Comparison of ENCODE assay signal across 24 cellular contexts in genomic region chr1:196278816-196279215, GRCh38.
DNase-seq lines count a peak whose midpoint lies in the region; ATAC-seq, FAIRE-seq and TF ChIP-seq lines count a peak whose summit lies in the region.
"Had no signal": no experiment of that assay in that cellular context is flagged by ENCODE, and none has a peak within 500 bp of the region (broad histone marks: within the 10 kb centered on the region; RNA-seq: fewer than 3 reads in every experiment).

No MANE protein-coding gene starts in this region.

- H3K4me1 Mint-ChIP-seq in naive thymus-derived CD8-positive, alpha-beta T cell, result no peaks in the 10 kb centered on the region
- H3K4me1 Mint-ChIP-seq: CD14-positive monocyte; CD8-positive, alpha-beta memory T cell had no signal

- no peak overlapping the region for H3K4me2 ChIP-seq in HCT116 (ENCODE audit: low read length)
- H3K4me2 ChIP-seq in SU-DHL-6 (ENCODE audit: low read depth, low read length, poor library complexity, severe bottlenecking), result no peak overlapping the region
- H3K4me2 ChIP-seq: BLaER1 treated with 17β-estradiol and CSF1 and Interleukin-3, amounts not matched to agents 10 nM and 100 nM had no signal

- H3K36me3 ChIP-seq in HCT116 (ENCODE audit: control insufficient read depth in 1 of 2, insufficient read depth in 2 of 2, low read length in 2 of 2) (no peaks in the 10 kb centered on the region), SU-DHL-6 (ENCODE audit: low read length) (no peaks in the 10 kb centered on the region)
- H3K36me3 ChIP-seq: BE2C; BLaER1 treated with 17β-estradiol and CSF1 and Interleukin-3, amounts not matched to agents 10 nM and 100 nM had no signal

- H3K9me3 Mint-ChIP-seq in naive thymus-derived CD8-positive, alpha-beta T cell, result peaks cover 0 to 10% (median 0%) of the 10 kb centered on the region in 9 donors
- H3K9me3 Mint-ChIP-seq: CD4-positive, alpha-beta T cell; HFFc6 had no signal

- FAIRE-seq in HTR-8/SVneo (lab: Jason Lieb, UNC), result no peak
- FAIRE-seq: A549, GM12891, GM18507 had no signal

- no peaks in the 10 kb centered on the region for H3K27me3 ChIP-seq in HCT116 (ENCODE audit: insufficient read depth, low read length)
- H3K27me3 ChIP-seq in SU-DHL-6 (ENCODE audit: low read length), result no peaks in the 10 kb centered on the region
- H3K27me3 ChIP-seq: BE2C; BLaER1 treated with 17β-estradiol and CSF1 and Interleukin-3, amounts not matched to agents 10 nM and 100 nM had no signal

- DNase-seq in HCT116 (ENCODE audit: low read depth, low spot score) (no peak), NCI-H526 (lab: John Stamatoyannopoulos, UW) (no peak), HTR-8/SVneo (ENCODE audit: insufficient read length, low spot score) (no peak)
- DNase-seq in naive thymus-derived CD8-positive, alpha-beta T cell, result no peak
- DNase-seq: 8988T; ACHN; AML-193; BE2C; CD4-positive, alpha-beta T cell; CD8-positive, alpha-beta memory T cell; DMS 273 treated with DMSO at 0.1 percent for 48 hours; DMS79; EL; GDM1; GOT3; H7; HFFc6 had no signal

- RAD21 ChIA-PET in HCT116 (lab: Charles Lee; ENCODE audit: low non-redundant PET in 1 of 2, low total read pairs in 2 of 2, uncharacterized antibody in 2 of 2, unreplicated experiment in 2 of 2), result no interaction called here

- H3K4me3 Mint-ChIP-seq in naive thymus-derived CD8-positive, alpha-beta T cell, result no peak overlapping the region
- H3K4me3 Mint-ChIP-seq: CD14-positive monocyte; CD4-positive, alpha-beta T cell; CD8-positive, alpha-beta memory T cell; HFFc6 had no signal

- no peak for TF ChIP-seq RAD21 in HCT116 (IDR thresholded peaks at IDR 0.05; ENCODE audit: low read depth)

- H3K79me2 ChIP-seq in HCT116 (ENCODE audit: insufficient read depth, low read length) (no peaks in the 10 kb centered on the region), SU-DHL-6 (ENCODE audit: insufficient read depth, low read length) (no peaks in the 10 kb centered on the region)

- H3K27ac ChIP-seq in 22Rv1 (peak overlapping the region; percentile 22), HCT116 (ENCODE audit: low read depth, low read length) (no peak overlapping the region), SU-DHL-6 (ENCODE audit: low read depth, low read length) (no peak overlapping the region)
- H3K27ac ChIP-seq: A549; BLaER1 treated with 17β-estradiol and CSF1 and Interleukin-3, amounts not matched to agents 10 nM and 100 nM had no signal

- POLR2A ChIA-PET in HCT116 (lab: Charles Lee), result no interaction called here
- POLR2A ChIA-PET in naive thymus-derived CD8-positive, alpha-beta T cell (lab: Charles Lee), result no interaction called here

- no peaks in the 10 kb centered on the region for H3K27me3 Mint-ChIP-seq in naive thymus-derived CD8-positive, alpha-beta T cell
- H3K27me3 Mint-ChIP-seq: CD4-positive, alpha-beta T cell; CD8-positive, alpha-beta memory T cell had no signal

- H3K4me3 ChIP-seq in HCT116 (replicated peaks in 1 of 2; ENCODE audit: low read depth in 1 of 2, low read length in 2 of 2) (no peak overlapping the region), SU-DHL-6 (ENCODE audit: insufficient read depth, low read length, poor library complexity, severe bottlenecking) (no peak overlapping the region)
- H3K4me3 ChIP-seq: A549; BLaER1 treated with 17β-estradiol and CSF1 and Interleukin-3, amounts not matched to agents 10 nM and 100 nM had no signal

- no peaks in the 10 kb centered on the region for H3K4me1 ChIP-seq in HCT116 (ENCODE audit: control insufficient read depth in 1 of 2, insufficient read depth in 2 of 2, low read length in 2 of 2)
- H3K4me1 ChIP-seq: BE2C had no signal

- H3K9ac ChIP-seq in HCT116 (ENCODE audit: low read length) (no peak overlapping the region), SU-DHL-6 (ENCODE audit: low read length) (no peak overlapping the region)
- H3K9ac ChIP-seq: BLaER1 treated with 17β-estradiol and CSF1 and Interleukin-3, amounts not matched to agents 10 nM and 100 nM had no signal

- TF ChIP-seq POLR2A in HCT116 (IDR thresholded peaks at IDR 0.05; ENCODE audit: borderline replicate concordance, extremely low read depth, insufficient read depth, insufficient read length), result no peak

- intact Hi-C loops in HCT116 (cut with micrococcal nuclease), result no loop called here

- TF ChIP-seq CTCF in 22Rv1 (IDR thresholded peaks at IDR 0.05) (no peak), HCT116 (IDR thresholded peaks at IDR 0.05 in 2 of 3, conservative IDR thresholded peaks at IDR 0.05 in 1 of 3; ENCODE audit: borderline replicate concordance in 1 of 3, insufficient read depth in 1 of 3, low read depth in 2 of 3, low read length in 2 of 3) (no peak), SU-DHL-6 (IDR thresholded peaks at IDR 0.05; ENCODE audit: insufficient read depth, low read length, poor library complexity, severe bottlenecking) (no peak)

- H4K20me1 ChIP-seq in HCT116 (ENCODE audit: insufficient read depth) (no peaks in the 10 kb centered on the region), SU-DHL-6 (ENCODE audit: low read depth, low read length) (no peaks in the 10 kb centered on the region)
- H4K20me1 ChIP-seq: BLaER1 treated with 17β-estradiol and CSF1 and Interleukin-3, amounts not matched to agents 10 nM and 100 nM had no signal

- H3K9me3 ChIP-seq in HCT116 (ENCODE audit: control insufficient read depth in 1 of 2, insufficient read depth in 1 of 2, low read depth in 1 of 2, low read length in 2 of 2) (no peaks in the 10 kb centered on the region), SU-DHL-6 (ENCODE audit: insufficient read depth, low read length) (no peaks in the 10 kb centered on the region)
- H3K9me3 ChIP-seq: A549, BE2C had no signal

- BruUV-seq in HCT116 (replicated peaks; lab: Mats Ljungman, UMichigan), result no TSS peak

- H3K9me2 ChIP-seq in HCT116 (ENCODE audit: insufficient read depth) (no peaks in the 10 kb centered on the region), SU-DHL-6 (replicated peaks; ENCODE audit: insufficient read depth, low read length) (no peaks in the 10 kb centered on the region)

- CTCF ChIA-PET in HCT116 (lab: Charles Lee), result no interaction called here

- no peaks in the 10 kb centered on the region for H3K36me3 Mint-ChIP-seq in naive thymus-derived CD8-positive, alpha-beta T cell
- H3K36me3 Mint-ChIP-seq: CD14-positive monocyte; CD8-positive, alpha-beta memory T cell had no signal

- H2AFZ ChIP-seq in HCT116 (ENCODE audit: low read depth, low read length, poor library complexity, severe bottlenecking) (peak overlapping the region; percentile 23), SU-DHL-6 (ENCODE audit: low read depth, low read length, severe bottlenecking) (peak overlapping the region; percentile 21)

- H3K27ac Mint-ChIP-seq in naive thymus-derived CD8-positive, alpha-beta T cell, result no peak overlapping the region
- H3K27ac Mint-ChIP-seq: CD14-positive monocyte; CD4-positive, alpha-beta T cell; CD8-positive, alpha-beta memory T cell; HFFc6 had no signal

- no peaks in the 10 kb centered on the region for H3F3A ChIP-seq in SU-DHL-6 (ENCODE audit: insufficient read depth)

- no peak for ATAC-seq in HCT116
- ATAC-seq in naive thymus-derived CD8-positive, alpha-beta T cell, result no peak
- ATAC-seq: A549 had no signal

TF ChIP-seq in HCT116, 20 proteins besides CTCF, POLR2A, EP300 and RAD21 (continues in another document):
- TF ChIP-seq EGR1 (IDR thresholded peaks at IDR 0.05; ENCODE audit: low read depth) (no peak), ZNF274 (IDR thresholded peaks at IDR 0.05; ENCODE audit: low read depth, low read length) (no peak), JUND (IDR thresholded peaks at IDR 0.05) (no peak), MAX (IDR thresholded peaks at IDR 0.05) (no peak), FOSL1 (IDR thresholded peaks at IDR 0.05; ENCODE audit: low read depth) (no peak), SRF (IDR thresholded peaks at IDR 0.05; ENCODE audit: low read depth) (no peak), EZH2 (IDR thresholded peaks at IDR 0.05) (no peak), TCF7L2 (IDR thresholded peaks at IDR 0.05; ENCODE audit: borderline replicate concordance, extremely low read depth, insufficient read depth, insufficient read length) (no peak), ELF1 (IDR thresholded peaks at IDR 0.05; ENCODE audit: borderline replicate concordance, low read depth) (no peak), REST (IDR thresholded peaks at IDR 0.05; ENCODE audit: low read depth) (no peak), SP1 (IDR thresholded peaks at IDR 0.05; ENCODE audit: low read depth) (no peak), YY1 (IDR thresholded peaks at IDR 0.05; ENCODE audit: extremely low read depth, insufficient replicate concordance, low read depth, low read length) (no peak), ATF3 (IDR thresholded peaks at IDR 0.05) (no peak), POLR2AphosphoS5 (IDR thresholded peaks at IDR 0.05; ENCODE audit: low read depth, low read length) (no peak), SIN3A (IDR thresholded peaks at IDR 0.05; ENCODE audit: low read depth) (no peak)
